In the genomic region with DNA sequence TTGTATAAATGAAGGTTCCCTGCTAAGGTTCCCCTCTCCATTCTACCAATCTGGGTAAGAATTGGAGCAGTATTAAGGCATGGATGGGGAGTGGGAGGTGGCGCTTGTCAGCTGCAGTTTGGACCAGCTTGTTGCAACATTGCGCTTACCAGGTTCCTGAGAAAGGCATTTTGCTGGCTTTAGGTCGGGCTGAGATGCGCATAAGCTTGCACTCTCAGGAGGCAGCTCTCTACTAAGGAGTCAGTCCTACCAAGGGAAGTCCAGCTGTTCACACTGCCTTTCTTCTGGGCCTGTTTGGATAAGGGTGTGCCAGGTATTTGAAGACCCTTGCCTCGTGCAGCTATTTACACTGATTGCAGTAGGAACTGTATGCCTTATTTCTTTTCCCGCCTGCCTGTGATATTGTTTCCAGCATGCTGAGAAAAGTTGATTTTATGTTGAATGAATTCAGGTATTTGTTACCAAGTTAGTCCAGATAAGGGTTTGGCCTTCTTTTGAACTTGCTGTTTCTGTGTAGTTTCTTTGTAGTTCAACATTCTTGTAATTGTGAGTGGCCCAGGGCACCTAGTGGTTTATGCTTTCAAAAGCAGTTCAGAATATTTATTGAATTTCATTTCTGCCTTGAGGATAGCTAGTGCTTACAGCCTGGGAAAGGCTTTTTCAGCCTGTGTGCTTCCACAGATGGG, we compare ENCODE assay signal across 10 cellular contexts. TPM values are rescaled to one million over a fixed set of nuclear protein-coding genes. Genes with fewer than 3 reads are reported as not detected.
A peak's percentile ranks its signal among the peaks of the same experiment; 100 is the strongest.
DNase-seq lines count a peak whose midpoint lies in the region; ATAC-seq and TF ChIP-seq lines count a peak whose summit lies in the region.
"Had no signal": no experiment of that assay in that cellular context is flagged by ENCODE, and none has a peak within 500 bp of the region (broad histone marks: within the 10 kb centered on the region; RNA-seq: fewer than 3 reads in every experiment).

No MANE protein-coding gene starts in this region.

- no peak overlapping the region for H3K27ac Mint-ChIP-seq in T-helper 2 cell treated with Interferon-gamma antibody and Interleukin-4, amounts not matched to agents 5 μg/mL and 100 μg/mL, for 36 hours
- H3K27ac Mint-ChIP-seq in WTC11, result peak overlapping the region; percentile 65
- no peak overlapping the region for H3K27ac Mint-ChIP-seq in stimulated activated memory B cell treated with anti-CD40 and anti-IgM and Interleukin-4, amounts not matched to agents 10 μg/mL and 1 μg/mL and 100 μg/mL, for 72 hours

- H3K4me1 Mint-ChIP-seq in T-helper 2 cell treated with Interferon-gamma antibody and Interleukin-4, amounts not matched to agents 5 μg/mL and 100 μg/mL, for 36 hours (ENCODE audit: low read depth), result peaks cover 64% of the 10 kb centered on the region
- H3K4me1 Mint-ChIP-seq in WTC11, result peaks cover 63% of the 10 kb centered on the region
- peaks cover 53% of the 10 kb centered on the region for H3K4me1 Mint-ChIP-seq in stimulated activated memory B cell treated with anti-CD40 and anti-IgM and Interleukin-4, amounts not matched to agents 10 μg/mL and 1 μg/mL and 100 μg/mL, for 72 hours

- no peak for DNase-seq in T-helper 2 cell treated with Interferon-gamma antibody and Interleukin-4, amounts not matched to agents 5 μg/mL and 100 μg/mL, for 36 hours (ENCODE audit: low spot score)
- no peak for DNase-seq in T-helper 2 cell
- DNase-seq in WTC11 (ENCODE audit: low spot score), result peak; percentile 30
- DNase-seq in foreskin fibroblast, result no peak
- no peak for DNase-seq in SKM-1 treated with dmso at 0.1 percent for 144 hours (lab: John Stamatoyannopoulos, UW; ENCODE audit: unreplicated experiment)
- DNase-seq in cerebellum (ENCODE audit: low spot score), result no peak
- DNase-seq: ACHN had no signal

- peak overlapping the region; percentile 92 for H3K4me3 Mint-ChIP-seq in T-helper 2 cell treated with Interferon-gamma antibody and Interleukin-4, amounts not matched to agents 5 μg/mL and 100 μg/mL, for 36 hours
- H3K4me3 Mint-ChIP-seq in WTC11, result peak overlapping the region; percentile 87
- no peak overlapping the region for H3K4me3 Mint-ChIP-seq in stimulated activated memory B cell treated with anti-CD40 and anti-IgM and Interleukin-4, amounts not matched to agents 10 μg/mL and 1 μg/mL and 100 μg/mL, for 72 hours

- no peaks in the 10 kb centered on the region for H3K27me3 Mint-ChIP-seq in T-helper 2 cell treated with Interferon-gamma antibody and Interleukin-4, amounts not matched to agents 5 μg/mL and 100 μg/mL, for 36 hours (ENCODE audit: low read depth)
- H3K27me3 Mint-ChIP-seq in WTC11 (ENCODE audit: low read depth), result no peaks in the 10 kb centered on the region
- no peaks in the 10 kb centered on the region for H3K27me3 Mint-ChIP-seq in stimulated activated memory B cell treated with anti-CD40 and anti-IgM and Interleukin-4, amounts not matched to agents 10 μg/mL and 1 μg/mL and 100 μg/mL, for 72 hours

- H3K27ac ChIP-seq in skeletal muscle tissue (ENCODE audit: low read depth, low read length), result peak overlapping the region; percentile 88

- CTCF ChIA-PET in WTC11 (lab: Charles Lee), result interaction anchor here (0.5 to 3.6 kb wide), 5 partner anchors 41 to 322 kb away, joined by 3 to 24 read pairs (median 3); no protein-coding TSS in a partner anchor

- peaks cover 56 to 63% (median 58%) of the 10 kb centered on the region in 3 donors for H3K4me1 ChIP-seq in skeletal muscle tissue (ENCODE audit: control insufficient read depth in 3 of 3, insufficient read depth in 3 of 3, low read length in 3 of 3)

- POLR2A ChIA-PET in WTC11 (lab: Charles Lee), result interaction anchor here (1.1 kb wide), 1 partner anchor 21 kb away, joined by 4 read pairs; no protein-coding TSS in a partner anchor

- ATAC-seq in WTC11, result no peak
- ATAC-seq in stimulated activated memory B cell treated with anti-CD40 and anti-IgM and Interleukin-4, amounts not matched to agents 10 μg/mL and 1 μg/mL and 100 μg/mL, for 72 hours, result no peak

- peak overlapping the region; percentile 47 to 90 (median 83) for H3K9ac ChIP-seq in skeletal muscle tissue (ENCODE audit: low read depth in 1 of 3, low read length in 3 of 3)

- TF ChIP-seq CTCF in WTC11 (IDR thresholded peaks at IDR 0.05) (no peak), foreskin fibroblast (IDR thresholded peaks at IDR 0.05; ENCODE audit: low read depth, low read length) (no peak)

- H3K9me3 Mint-ChIP-seq in T-helper 2 cell treated with Interferon-gamma antibody and Interleukin-4, amounts not matched to agents 5 μg/mL and 100 μg/mL, for 36 hours, result no peaks in the 10 kb centered on the region
- no peaks in the 10 kb centered on the region for H3K9me3 Mint-ChIP-seq in WTC11
- H3K9me3 Mint-ChIP-seq in stimulated activated memory B cell treated with anti-CD40 and anti-IgM and Interleukin-4, amounts not matched to agents 10 μg/mL and 1 μg/mL and 100 μg/mL, for 72 hours, result no peaks in the 10 kb centered on the region

- peak overlapping the region; percentile 61 to 90 for H3K4me3 ChIP-seq in foreskin fibroblast (ENCODE audit: low read depth in 1 of 2, low read length in 2 of 2)
- H3K4me3 ChIP-seq in skeletal muscle tissue (ENCODE audit: low read length in 3 of 3), result peak overlapping the region; percentile 82 to 90 (median 89)

- H3K36me3 Mint-ChIP-seq in T-helper 2 cell treated with Interferon-gamma antibody and Interleukin-4, amounts not matched to agents 5 μg/mL and 100 μg/mL, for 36 hours (ENCODE audit: low read depth), result peaks cover 22% of the 10 kb centered on the region
- peaks cover 6% of the 10 kb centered on the region for H3K36me3 Mint-ChIP-seq in WTC11
- peaks cover 22% of the 10 kb centered on the region for H3K36me3 Mint-ChIP-seq in stimulated activated memory B cell treated with anti-CD40 and anti-IgM and Interleukin-4, amounts not matched to agents 10 μg/mL and 1 μg/mL and 100 μg/mL, for 72 hours

- peaks cover 5 to 10% (median 8%) of the 10 kb centered on the region in 3 donors for H3K36me3 ChIP-seq in skeletal muscle tissue (ENCODE audit: control insufficient read depth in 3 of 3, insufficient read depth in 3 of 3, low read length in 3 of 3)

- no peaks in the 10 kb centered on the region for H3K9me3 ChIP-seq in skeletal muscle tissue (ENCODE audit: control insufficient read depth in 3 of 3, low read length in 3 of 3)

- H3K27me3 ChIP-seq in skeletal muscle tissue (ENCODE audit: control insufficient read depth in 3 of 3, insufficient read depth in 3 of 3, low read length in 3 of 3), result no peaks in the 10 kb centered on the region

TF ChIP-seq in WTC11, 78 proteins besides CTCF, POLR2A, EP300 and RAD21 (continues in another document):
- TF ChIP-seq USF1 (CRISPR knock-in tag; IDR thresholded peaks at IDR 0.05) (no peak), RORB (CRISPR knock-in tag; IDR thresholded peaks at IDR 0.05) (no peak), FOXJ3 (CRISPR knock-in tag; IDR thresholded peaks at IDR 0.05; ENCODE audit: borderline replicate concordance) (no peak), NFATC4 (CRISPR knock-in tag; IDR thresholded peaks at IDR 0.05) (no peak), ARID4B (CRISPR knock-in tag; IDR thresholded peaks at IDR 0.05; ENCODE audit: borderline replicate concordance) (no peak), ZMAT4 (CRISPR knock-in tag; IDR thresholded peaks at IDR 0.05) (no peak)

RNA-seq across cellular contexts. Expression of gene MLEC, which starts 2.6 kb away (rescaled TPM):
- total RNA-seq in WTC11 (2021), result 221 to 278 TPM (median 253 TPM) in 3 replicates
- 50.6 TPM for total RNA-seq in skeletal muscle tissue
- total RNA-seq in cerebellum, result 46.8 TPM

RNA-seq across cellular contexts. Expression of gene UNC119B, which starts 20.7 kb away (rescaled TPM):
- 49.9 to 53.3 TPM (median 50.3 TPM) in 3 replicates for total RNA-seq in WTC11 (2021)
- 7.3 TPM for total RNA-seq in skeletal muscle tissue
- total RNA-seq in cerebellum, result 20.8 TPM

RNA-seq across cellular contexts. Expression of gene ACADS, which starts 36.1 kb away (rescaled TPM):
- 11.0 to 12.6 TPM (median 11.6 TPM) in 3 replicates for total RNA-seq in WTC11 (2021)
- 14.1 TPM for total RNA-seq in skeletal muscle tissue
- total RNA-seq in cerebellum, result 3.3 TPM

RNA-seq across cellular contexts. Expression of gene CABP1, which starts 49.1 kb away (rescaled TPM):
- total RNA-seq in WTC11 (2021), result 10.1 to 14.1 TPM (median 10.7 TPM) in 3 replicates
- total RNA-seq in skeletal muscle tissue, result 0.52 TPM
- 3.3 TPM for total RNA-seq in cerebellum
- total RNA-seq: M059J had no signal
